8 cellular contexts compared by ENCODE assay signal in the genomic region with DNA sequence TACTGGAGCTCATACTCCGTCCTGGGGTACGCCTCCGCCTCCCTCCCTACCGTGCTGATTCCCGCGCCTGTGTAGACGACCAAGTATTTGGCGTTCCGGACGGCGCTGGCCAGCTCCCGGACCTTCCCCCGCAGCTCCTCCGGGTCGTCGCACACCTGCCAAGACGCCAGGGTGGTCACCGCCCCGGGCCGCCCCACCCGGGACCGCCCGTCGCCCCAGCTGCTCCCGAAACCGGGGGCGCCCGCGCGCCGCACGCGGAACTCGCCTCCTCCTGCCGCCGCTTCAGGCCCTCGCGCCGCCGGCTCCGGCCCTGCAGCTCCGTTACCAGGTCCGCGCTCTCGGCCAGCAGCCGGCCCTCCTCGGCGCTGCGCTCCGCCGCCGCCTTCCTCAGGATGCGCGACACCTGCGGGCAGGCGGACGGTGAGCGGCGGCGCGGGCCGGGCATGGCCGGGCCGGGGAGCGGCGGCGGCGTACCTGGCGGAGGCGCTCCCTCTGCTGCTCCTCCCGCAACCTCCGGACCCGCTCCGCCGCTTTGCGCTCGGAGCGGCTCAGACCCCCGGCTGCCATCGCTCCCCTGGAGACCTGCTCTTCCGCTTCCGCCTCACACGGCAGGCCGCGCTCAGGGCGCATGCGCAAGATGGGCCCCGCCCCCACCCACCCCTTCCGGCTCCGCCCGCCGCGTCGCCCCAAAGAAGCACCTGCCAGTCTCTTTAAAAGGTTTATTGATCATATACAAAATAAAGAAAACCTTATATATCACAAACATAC. TPM values are rescaled to one million over a fixed set of nuclear protein-coding genes. Genes with fewer than 3 reads are reported as not detected.
DNase-seq lines count a peak whose midpoint lies in the region; ATAC-seq and FAIRE-seq lines count a peak whose summit lies in the region.

A gene with protein sequence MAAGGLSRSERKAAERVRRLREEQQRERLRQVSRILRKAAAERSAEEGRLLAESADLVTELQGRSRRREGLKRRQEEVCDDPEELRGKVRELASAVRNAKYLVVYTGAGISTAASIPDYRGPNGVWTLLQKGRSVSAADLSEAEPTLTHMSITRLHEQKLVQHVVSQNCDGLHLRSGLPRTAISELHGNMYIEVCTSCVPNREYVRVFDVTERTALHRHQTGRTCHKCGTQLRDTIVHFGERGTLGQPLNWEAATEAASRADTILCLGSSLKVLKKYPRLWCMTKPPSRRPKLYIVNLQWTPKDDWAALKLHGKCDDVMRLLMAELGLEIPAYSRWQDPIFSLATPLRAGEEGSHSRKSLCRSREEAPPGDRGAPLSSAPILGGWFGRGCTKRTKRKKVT (minus strand): TSS at position 612 of the 768 bp plus-strand sequence. CDS start 45 bp downstream, at position 567.

- H3K4me1 ChIP-seq in effector memory CD4-positive, alpha-beta T cell (ENCODE audit: control insufficient read depth, insufficient read depth, low read length, poor library complexity, severe bottlenecking), result peaks cover 12% of the 10 kb centered on the region

- H3K9me3 ChIP-seq in effector memory CD4-positive, alpha-beta T cell (ENCODE audit: control insufficient read depth, low read length), result no peaks in the 10 kb centered on the region

- peaks cover 11% of the 10 kb centered on the region for H3K36me3 Mint-ChIP-seq in memory B cell

- H3K4me3 Mint-ChIP-seq in memory B cell, result peak within 1 kb of the TSS; percentile 94

- CTCF ChIA-PET in activated CD8-positive, alpha-beta memory T cell treated with anti-CD3 and anti-CD28 coated beads for 36 hours (lab: Charles Lee), result interaction anchor here (0.9 to 1.3 kb wide), 4 partner anchors 8 to 42 kb away, joined by 3 to 6 read pairs (median 4); a partner anchor contains a TSS

- peak within 1 kb of the TSS; percentile 92 for H3K27ac Mint-ChIP-seq in memory B cell

- no peaks in the 10 kb centered on the region for H3K27me3 ChIP-seq in effector memory CD4-positive, alpha-beta T cell (replicated peaks; ENCODE audit: control insufficient read depth, insufficient read depth, low read length, poor library complexity, severe bottlenecking)

- DNase-seq in AML-193 (lab: John Stamatoyannopoulos, UW), result peak; percentile 78 to 87
- peak; percentile 100 for DNase-seq in GM19239 (ENCODE audit: insufficient read length, low spot score)
- DNase-seq in HK-2 (ENCODE audit: unreplicated experiment), result peak; percentile 90
- DNase-seq in NK-92 (lab: John Stamatoyannopoulos, UW; ENCODE audit: unreplicated experiment), result peak; percentile 31
- DNase-seq in effector memory CD4-positive, alpha-beta T cell, result peak; percentile 74 to 82 (median 79)
- DNase-seq in memory B cell (ENCODE audit: low spot score in 2 of 2), result peak; percentile 73 to 74
- DNase-seq in stimulated activated CD8-positive, alpha-beta memory T cell treated with anti-CD3 and anti-CD28 coated beads, Interleukin-12 subunit alpha, Interleukin-12 subunit beta, amount 100 ng/mL, for 24 hours (ENCODE audit: extremely low read depth), result peak; percentile 58

- H3K27me3 Mint-ChIP-seq in memory B cell, result no peaks in the 10 kb centered on the region

- peaks cover 17% of the 10 kb centered on the region for H3K4me1 Mint-ChIP-seq in memory B cell

- H3K9me3 Mint-ChIP-seq in memory B cell, result no peaks in the 10 kb centered on the region

- ATAC-seq in memory B cell (ENCODE audit: low read depth), result peak; percentile 93

- POLR2A ChIA-PET in activated CD8-positive, alpha-beta memory T cell treated with anti-CD3 and anti-CD28 coated beads for 36 hours (lab: Charles Lee), result interaction anchor here (0.8 to 1.4 kb wide), 2 partner anchors 9 to 26 kb away, joined by 5 read pairs; no protein-coding TSS in a partner anchor

- H3K36me3 ChIP-seq in effector memory CD4-positive, alpha-beta T cell (ENCODE audit: control insufficient read depth, insufficient read depth, low read length), result peaks cover 34% of the 10 kb centered on the region

- peak within 1 kb of the TSS; percentile 53 for H3K4me3 ChIP-seq in effector memory CD4-positive, alpha-beta T cell (ENCODE audit: insufficient read depth, low read depth, low read length, poor library complexity, severe bottlenecking)

- peak within 1 kb of the TSS; percentile 62 for H3K27ac ChIP-seq in effector memory CD4-positive, alpha-beta T cell (ENCODE audit: insufficient read depth, low read length, poor library complexity, severe bottlenecking)

- peak; percentile 78 for FAIRE-seq in GM19239 (lab: Jason Lieb, UNC)

RNA-seq across cellular contexts. Expression of the gene that starts here (rescaled TPM):
- 10 to 100 TPM; 37.1 to 39.7 TPM for total RNA-seq in activated CD8-positive, alpha-beta memory T cell treated with anti-CD3 and anti-CD28 coated beads for 36 hours

Comparison
In these comparisons a context has a peak if more than half of its experiments do, and no peak if none do; other contexts are left out.
1. Peak in every context shown above with its lines: DNase-seq, ATAC-seq, H3K4me3 ChIP-seq and H3K27ac ChIP-seq.
2. DNase-seq: peak in every context shown above with its lines; median percentile 100 in GM19239; 90 in HK-2; 82 in AML-193; 79 in effector memory CD4-positive, alpha-beta T cell; 74 in memory B cell; 58 in stimulated activated CD8-positive, alpha-beta memory T cell treated with anti-CD3 and anti-CD28 coated beads, Interleukin-12 subunit alpha, Interleukin-12 subunit beta, amount 100 ng/mL, for 24 hours; 31 in NK-92.